8 cellular contexts compared by ENCODE assay signal in the genomic region with DNA sequence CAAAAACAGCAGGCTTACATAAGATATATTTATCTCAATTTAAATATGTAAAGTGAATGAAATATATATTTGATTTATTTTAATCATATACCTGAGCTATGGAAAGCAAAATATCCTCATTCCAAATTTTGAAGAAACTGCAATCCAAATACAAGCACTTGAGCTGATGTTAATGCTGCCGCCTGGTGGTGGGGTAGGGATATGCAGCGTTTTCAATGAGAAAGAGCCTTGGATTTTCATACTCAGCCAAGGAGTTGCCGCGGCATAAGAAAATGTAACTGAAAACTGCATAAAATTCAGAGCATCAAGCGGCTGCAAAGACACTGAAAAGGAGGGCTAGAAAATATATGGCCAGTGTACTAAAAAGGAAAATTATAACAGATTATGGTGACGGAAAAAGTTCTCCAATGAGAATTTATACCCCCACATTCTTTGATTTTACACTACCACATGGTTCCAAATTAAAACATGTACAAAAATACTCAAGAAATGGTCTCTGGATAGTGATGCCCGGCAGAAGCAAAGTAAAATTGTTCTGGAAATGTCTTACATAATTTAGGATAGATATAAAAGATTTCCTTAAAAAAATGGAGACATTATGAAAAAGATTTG.
DNase-seq lines count a peak whose midpoint lies in the region; ATAC-seq and TF ChIP-seq lines count a peak whose summit lies in the region.

No MANE protein-coding gene starts in this region.

- H3K36me3 ChIP-seq in IMR-90 (ENCODE audit: control insufficient read depth, insufficient read depth, low read length) (no peaks in the 10 kb centered on the region), upper lobe of right lung (no peaks in the 10 kb centered on the region)

- ATAC-seq in IMR-90 (ENCODE audit: low read depth) (0 out of 2 replicates have a peak, but pooled peaks have one; percentile 44), upper lobe of right lung (peak; percentile 69), GM21423 (IDR thresholded peaks at IDR 0.05; ENCODE audit: unreplicated experiment) (no peak)

- no peaks in the 10 kb centered on the region for H3K9me1 ChIP-seq in IMR-90 (ENCODE audit: insufficient read depth, low read length)

- H3K27ac ChIP-seq in IMR-90 (ENCODE audit: insufficient read depth, low read length) (no peak overlapping the region), upper lobe of right lung (no peak overlapping the region)

- H2BK120ac ChIP-seq in IMR-90 (ENCODE audit: low read depth, low read length) = no peak overlapping the region

- H3K9ac ChIP-seq in IMR-90 (ENCODE audit: low read depth, low read length) = no peak overlapping the region

- H3K4me1 ChIP-seq in IMR-90 (ENCODE audit: control insufficient read depth, insufficient read depth, low read length) (no peaks in the 10 kb centered on the region), upper lobe of right lung (no peaks in the 10 kb centered on the region)

- H2AFZ ChIP-seq in IMR-90 (replicated peaks; ENCODE audit: low read length, poor library complexity) = no peak overlapping the region

- TF ChIP-seq CTCF in IMR-90 (conservative IDR thresholded peaks at IDR 0.05; ENCODE audit: low read depth, low read length) = peak; percentile 70
- TF ChIP-seq CTCF in upper lobe of right lung (IDR thresholded peaks at IDR 0.05) = peak; percentile 80

- H2AK9ac ChIP-seq in IMR-90 (replicated peaks; ENCODE audit: low read depth, low read length, poor library complexity) = no peak overlapping the region

- CTCF ChIA-PET in IMR-90 (lab: Yijun Ruan, JAX) = no interaction called here

- H2AK5ac ChIP-seq in IMR-90 (ENCODE audit: low read depth, low read length) = no peak overlapping the region

- no peak overlapping the region for H2BK5ac ChIP-seq in IMR-90 (ENCODE audit: low read depth, low read length, poor library complexity, severe bottlenecking)

- H2BK20ac ChIP-seq in IMR-90 (ENCODE audit: low read depth, low read length) = no peak overlapping the region

- intact Hi-C loops in IMR-90 (cut with micrococcal nuclease) = loop anchor here (1.0 to 10.0 kb wide), 4 partner anchors 146 to 651 kb away; no protein-coding TSS in a partner anchor
- intact Hi-C loops in upper lobe of right lung (cut with DNase I) = no loop called here

- no peak overlapping the region for H3K14ac ChIP-seq in IMR-90 (replicated peaks; ENCODE audit: low read depth, low read length)

- no peak overlapping the region for H3K56ac ChIP-seq in IMR-90 (ENCODE audit: extremely low read depth, insufficient read depth, low read length)

- H3K18ac ChIP-seq in IMR-90 (ENCODE audit: low read depth, low read length) = no peak overlapping the region

- H3K4ac ChIP-seq in IMR-90 (ENCODE audit: low read depth, low read length) = no peak overlapping the region

- H3K23ac ChIP-seq in IMR-90 (ENCODE audit: low read depth, low read length) = no peak overlapping the region

- H3K4me2 ChIP-seq in IMR-90 (ENCODE audit: low read depth, low read length) = no peak overlapping the region

- H2BK15ac ChIP-seq in IMR-90 (ENCODE audit: low read depth, low read length) = no peak overlapping the region

- POLR2A ChIA-PET in IMR-90 (lab: Charles Lee; ENCODE audit: unreplicated experiment) = no interaction called here

- no peaks in the 10 kb centered on the region for H3K9me3 ChIP-seq in IMR-90 (ENCODE audit: control insufficient read depth, insufficient read depth, low read length)
- H3K9me3 ChIP-seq in upper lobe of right lung = no peaks in the 10 kb centered on the region

- no peak overlapping the region for H4K8ac ChIP-seq in IMR-90 (ENCODE audit: low read depth in 2 of 2, low read length in 2 of 2)

- peak; percentile 60 for TF ChIP-seq RAD21 in IMR-90 (IDR thresholded peaks at IDR 0.05; ENCODE audit: low read length)

- H3K27me3 ChIP-seq in IMR-90 (ENCODE audit: control insufficient read depth, insufficient read depth, low read length) = no peaks in the 10 kb centered on the region
- no peaks in the 10 kb centered on the region for H3K27me3 ChIP-seq in upper lobe of right lung

- H3K79me1 ChIP-seq in IMR-90 (ENCODE audit: low read depth in 1 of 2, low read length in 2 of 2) = no peaks in the 10 kb centered on the region

- no TSS peak for BruUV-seq in IMR-90 (replicated peaks; lab: Mats Ljungman, UMichigan)

- H4K5ac ChIP-seq in IMR-90 (ENCODE audit: low read depth, low read length) = no peak overlapping the region

- dilution Hi-C loops in IMR-90 (cut with HindIII; ENCODE audit: low sequenced_read_pairs, unreplicated experiment) = no loop called here

- DNase-seq in CMK (ENCODE audit: low read depth) (peak; percentile 20), GM19238 (ENCODE audit: insufficient read length, low spot score) (peak; percentile 4), IMR-90 (peak; percentile 57), T1000 (lab: John Stamatoyannopoulos, UW) (peak; percentile 7), ecto neural progenitor cell (ENCODE audit: low spot score) (peak; percentile 68), midbrain (lab: John Stamatoyannopoulos, UW) (peak; percentile 18), upper lobe of right lung (peak; percentile 64)

- no peaks in the 10 kb centered on the region for H4K20me1 ChIP-seq in IMR-90 (ENCODE audit: insufficient read depth, low read length)

- TF ChIP-seq POLR2A in IMR-90 (IDR thresholded peaks at IDR 0.05; ENCODE audit: low read depth, low read length) = no peak

- WGBS in IMR-90 (ENCODE audit: extremely low coverage in 2 of 2, insufficient read length in 1 of 2), 2 experiments = no CpG with 5 or more reads among the region's 7 CpGs

- no peak overlapping the region for H3K4me3 ChIP-seq in IMR-90 (ENCODE audit: insufficient read depth, low read depth, low read length)
- H3K4me3 ChIP-seq in upper lobe of right lung = no peak overlapping the region

- H4K91ac ChIP-seq in IMR-90 (ENCODE audit: insufficient read depth, low read depth, low read length) = no peak overlapping the region

- in situ Hi-C loops in IMR-90 (cut with MboI; ENCODE audit: low sequenced_read_pairs) = loop anchor here (25.0 kb wide), 1 partner anchor 646 kb away; no protein-coding TSS in a partner anchor

TF ChIP-seq in IMR-90, 13 proteins besides CTCF, POLR2A, EP300 and RAD21:
- TF ChIP-seq SMC3 (IDR thresholded peaks at IDR 0.05; ENCODE audit: low read depth, low read length) (peak; percentile 59), FOS (IDR thresholded peaks at IDR 0.05; ENCODE audit: low read depth, low read length) (no peak)

Comparison
In these comparisons a context has a peak if more than half of its experiments do, and no peak if none do; other contexts are left out.
1. DNase-seq: peak in every context shown above with its lines; median percentile 68 in ecto neural progenitor cell; 64 in upper lobe of right lung; 57 in IMR-90; 20 in CMK; 18 in midbrain; 7 in T1000; 4 in GM19238.